ENCODE assay signal across 20 cellular contexts in the genomic region with DNA sequence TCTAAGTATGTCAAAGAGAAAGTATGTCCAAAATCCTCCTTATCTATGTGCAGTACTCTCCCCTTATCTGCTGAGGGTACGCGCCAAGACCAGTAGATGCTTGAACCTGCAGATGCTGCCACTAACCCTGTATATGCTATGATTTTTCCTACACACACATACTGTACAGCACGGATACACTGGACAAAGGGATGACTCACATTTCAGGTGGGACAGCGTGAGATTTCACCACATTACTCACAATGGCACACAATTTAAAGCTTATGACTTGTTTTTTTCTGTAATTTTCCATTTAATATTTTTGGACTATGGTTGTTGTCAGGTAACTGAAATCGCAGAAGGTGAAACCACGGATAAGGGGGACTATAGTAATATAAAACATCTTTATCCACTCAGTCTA.
"Had no signal": no experiment of that assay in that cellular context is flagged by ENCODE, and none has a peak within 500 bp of the region (broad histone marks: within the 10 kb centered on the region; RNA-seq: fewer than 3 reads in every experiment).

No MANE protein-coding gene starts in this region.

- H3K36me3 Mint-ChIP-seq: naive thymus-derived CD8-positive, alpha-beta T cell had no signal

- ATAC-seq: gastroesophageal sphincter; left lobe of liver; mucosa of descending colon; naive thymus-derived CD8-positive, alpha-beta T cell; right cardiac atrium; stimulated activated naive CD8-positive, alpha-beta T cell treated with anti-CD3 and anti-CD28 coated beads, Interleukin-15, Interleukin-2, amounts not matched to agents 100 U/mL and 50 U/mL, for 24 hours; upper lobe of right lung had no signal

- H3K27me3 ChIP-seq: esophagus muscularis mucosa, gastroesophageal sphincter, ovary, suprapubic skin, thyroid gland, upper lobe of right lung, vagina had no signal

- H3K36me3 ChIP-seq: esophagus muscularis mucosa, gastroesophageal sphincter, ovary, suprapubic skin, thyroid gland, upper lobe of right lung, vagina had no signal

- H3K27ac ChIP-seq: coronary artery, epithelial cell of prostate, esophagus muscularis mucosa, gastroesophageal sphincter, ovary, suprapubic skin, thyroid gland, upper lobe of right lung, vagina had no signal

- H3K4me1 ChIP-seq: upper lobe of right lung had no signal

- H3K9me3 ChIP-seq: esophagus muscularis mucosa, gastroesophageal sphincter, mucosa of descending colon, ovary, suprapubic skin, thyroid gland, upper lobe of right lung, vagina had no signal

- H3K4me3 ChIP-seq: coronary artery, esophagus muscularis mucosa, gastroesophageal sphincter, mucosa of descending colon, ovary, suprapubic skin, thyroid gland, upper lobe of right lung, vagina had no signal

- H3K4me3 Mint-ChIP-seq: naive thymus-derived CD8-positive, alpha-beta T cell had no signal

- H3K27me3 Mint-ChIP-seq: naive thymus-derived CD8-positive, alpha-beta T cell had no signal

- H3K9me3 Mint-ChIP-seq: naive thymus-derived CD8-positive, alpha-beta T cell had no signal

- DNase-seq: effector memory CD4-positive, alpha-beta T cell; glutamatergic neuron; islet precursor cell; mucosa of descending colon; naive thymus-derived CD8-positive, alpha-beta T cell; ovary; right cardiac atrium; small intestine; stimulated activated CD4-positive, alpha-beta T cell treated with anti-CD3 and anti-CD28 coated beads, Interleukin-12 subunit alpha, Interleukin-12 subunit beta, amount 100 ng/mL, for 4 hours; stimulated activated naive CD8-positive, alpha-beta T cell treated with anti-CD3 and anti-CD28 coated beads, Interleukin-15, Interleukin-2, amounts not matched to agents 100 U/mL and 50 U/mL, for 24 hours; thyroid gland; upper lobe of right lung had no signal

- FAIRE-seq: endometrium, small intestine had no signal
